8 cellular contexts compared by ENCODE assay signal in genomic region chr16:8674413-8675022, GRCh38. TPM values are rescaled to one million over a fixed set of nuclear protein-coding genes. Genes with fewer than 3 reads are reported as not detected.
A peak's percentile ranks its signal among the peaks of the same experiment; 100 is the strongest.
DNase-seq lines count a peak whose midpoint lies in the region; ATAC-seq and TF ChIP-seq lines count a peak whose summit lies in the region.

ABAT (plus strand) TSS chr16:8674617; CDS start chr16:8735740, 61,123 bp downstream.

- 3 to 14% (median 5%) methylated on average over 8 to 49 of the region's 49 CpGs for WGBS in adrenal gland, 4 donors
- WGBS in heart right ventricle, 2 donors, result 2 to 3% methylated on average over 48 to 49 of the region's 49 CpGs

- H3K9me3 ChIP-seq in adrenal gland (replicated peaks in 1 of 3) (no peaks in the 10 kb centered on the region), heart right ventricle (no peaks in the 10 kb centered on the region), upper lobe of right lung (no peaks in the 10 kb centered on the region)

- H3K27me3 Mint-ChIP-seq in HFFc6 (ENCODE audit: insufficient read depth) (peaks cover 12% of the 10 kb centered on the region), progenitor cell of endocrine pancreas (peaks cover 13% of the 10 kb centered on the region)

- intact Hi-C loops in adrenal gland (cut with DNase I) (no loop called here), heart right ventricle (cut with DNase I) (loop anchor here in 5 of 10 donors (5.0 to 10.0 kb wide), 3 partner anchors 123 to 1990 kb away; partner anchors contain the start of genes PMM2 (in 4 of the 5), TMEM186 (in 4 of the 5) and LITAFD (in 1 of the 5)), upper lobe of right lung (cut with DNase I) (no loop called here)

- H3K4me1 ChIP-seq in adrenal gland (replicated peaks in 1 of 2) (peaks cover 7 to 16% of the 10 kb centered on the region in 2 donors), heart right ventricle (peaks cover 3 to 15% (median 10%) of the 10 kb centered on the region in 9 donors), upper lobe of right lung (peaks cover 11% of the 10 kb centered on the region)

- peak; percentile 100 for ATAC-seq in heart right ventricle
- ATAC-seq in upper lobe of right lung, result peak; percentile 100

- H3K36me3 Mint-ChIP-seq in HFFc6 (ENCODE audit: low read depth), result no peaks in the 10 kb centered on the region
- no peaks in the 10 kb centered on the region for H3K36me3 Mint-ChIP-seq in progenitor cell of endocrine pancreas (ENCODE audit: insufficient read depth)

- TF ChIP-seq POLR2A in GM10847 (IDR thresholded peaks at IDR 0.05; ENCODE audit: extremely low read depth, insufficient read length) (peak; percentile 27), adrenal gland (IDR thresholded peaks at IDR 0.05) (peak; percentile 49 to 50)

- peak within 1 kb of the TSS in 3 of 4 donors; percentile 10 to 68 (median 28) for H3K4me3 ChIP-seq in adrenal gland
- peak within 1 kb of the TSS; percentile 40 to 84 (median 72) for H3K4me3 ChIP-seq in heart right ventricle
- H3K4me3 ChIP-seq in upper lobe of right lung, result peak within 1 kb of the TSS; percentile 77

- H3K36me3 ChIP-seq in adrenal gland (replicated peaks in 1 of 2), result no peaks in the 10 kb centered on the region
- H3K36me3 ChIP-seq in heart right ventricle, result peaks cover 0 to 6% (median 0%) of the 10 kb centered on the region in 9 donors
- no peaks in the 10 kb centered on the region for H3K36me3 ChIP-seq in upper lobe of right lung

- peaks cover 29% of the 10 kb centered on the region for H3K4me1 Mint-ChIP-seq in HFFc6 (ENCODE audit: low read depth)
- peaks cover 11% of the 10 kb centered on the region for H3K4me1 Mint-ChIP-seq in progenitor cell of endocrine pancreas (ENCODE audit: low read depth)

- no peak for TF ChIP-seq CTCF in HFFc6 (IDR thresholded peaks at IDR 0.05)
- no peak for TF ChIP-seq CTCF in adrenal gland (IDR thresholded peaks at IDR 0.05)
- TF ChIP-seq CTCF in heart right ventricle (IDR thresholded peaks at IDR 0.05), result no peak
- TF ChIP-seq CTCF in progenitor cell of endocrine pancreas (IDR thresholded peaks at IDR 0.05; ENCODE audit: unreplicated experiment), result no peak
- no peak for TF ChIP-seq CTCF in upper lobe of right lung (IDR thresholded peaks at IDR 0.05)

- H3K27ac Mint-ChIP-seq in HFFc6 (no peak within 1 kb of the TSS), progenitor cell of endocrine pancreas (peak within 1 kb of the TSS; percentile 83)

- peak; percentile 54 for DNase-seq in HFFc6
- DNase-seq in MV-4-11 (lab: John Stamatoyannopoulos, UW), result peak; percentile 77
- peak; percentile 83 for DNase-seq in T follicular helper cell (ENCODE audit: low read depth)
- peak; percentile 87 to 93 (median 89) for DNase-seq in adrenal gland
- DNase-seq in heart right ventricle, result peak; percentile 88 to 92
- DNase-seq in progenitor cell of endocrine pancreas (ENCODE audit: low spot score, unreplicated experiment), result peak; percentile 82
- DNase-seq in upper lobe of right lung, result peak; percentile 94

- H3K27ac ChIP-seq in adrenal gland (no peak within 1 kb of the TSS), heart right ventricle (peak within 1 kb of the TSS in 4 of 10 donors; percentile 10 to 57 (median 38)), upper lobe of right lung (no peak within 1 kb of the TSS)

- H3K27me3 ChIP-seq in adrenal gland, result no peaks in the 10 kb centered on the region
- no peaks in the 10 kb centered on the region for H3K27me3 ChIP-seq in heart right ventricle
- H3K27me3 ChIP-seq in upper lobe of right lung, result no peaks in the 10 kb centered on the region

- peak within 1 kb of the TSS; percentile 57 for H3K4me3 Mint-ChIP-seq in HFFc6
- peak within 1 kb of the TSS; percentile 82 for H3K4me3 Mint-ChIP-seq in progenitor cell of endocrine pancreas (ENCODE audit: low read depth)

- no peaks in the 10 kb centered on the region for H3K9me3 Mint-ChIP-seq in HFFc6
- no peaks in the 10 kb centered on the region for H3K9me3 Mint-ChIP-seq in progenitor cell of endocrine pancreas (ENCODE audit: low read depth)

RNA-seq across cellular contexts. Expression of gene ABAT, which starts in this region (rescaled TPM):
- 1 to 10 TPM in 1 of 6 experiments, under 1 TPM in 5; 0.51 to 1.3 (median 0.59) TPM for total RNA-seq in HFFc6 (2021; fragmentation: NEBNext Ultra II Directional; extraction: Animal tissue kit (Norgen Biotek cat#: 25700))
- total RNA-seq in adrenal gland (10 to 100 TPM; 22.5 to 55.0 (median 28.5) TPM), heart right ventricle (10 to 100 TPM in 7 of 10 donors, 1 to 10 TPM in 3; 3.7 to 35.9 (median 17.7) TPM), progenitor cell of endocrine pancreas (24.7 and 26.7 TPM in 2 replicates), upper lobe of right lung (9.8 TPM)
- polyA plus RNA-seq in adrenal gland (10 to 100 TPM; 12.1 to 37.4 (median 26.1) TPM), heart right ventricle (10 to 100 TPM in 1 of 2 donors, 1 to 10 TPM in 1; 2.2 to 10.3 TPM)
